In the genomic region with DNA sequence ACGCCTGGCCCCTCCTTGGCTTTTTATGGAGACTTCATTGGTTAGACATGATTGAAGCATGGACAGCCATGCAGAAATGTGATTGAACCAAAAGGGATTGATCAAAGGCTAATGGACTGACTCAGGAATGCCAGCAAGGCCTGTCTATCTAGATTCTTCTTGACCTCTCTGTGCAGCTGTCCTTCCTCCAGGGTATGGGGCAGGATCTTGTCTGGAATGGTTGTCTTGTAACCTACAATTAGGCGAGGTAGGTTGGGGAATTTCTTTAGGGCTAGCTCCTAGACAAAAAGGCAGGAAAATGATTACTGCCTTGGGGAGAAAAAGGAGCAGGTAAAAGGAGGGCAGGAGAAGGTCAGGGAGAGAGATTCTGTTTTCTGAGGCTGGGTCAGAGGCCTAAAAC, we compare ENCODE assay signal across 5 cellular contexts.
"Had no signal": no experiment of that assay in that cellular context is flagged by ENCODE, and none has a peak within 500 bp of the region (broad histone marks: within the 10 kb centered on the region; RNA-seq: fewer than 3 reads in every experiment).

No MANE protein-coding gene starts in this region.

- H3K27ac Mint-ChIP-seq: GM23338, H9, IgD-negative memory B cell had no signal

- H3K4me3 ChIP-seq: GM23338 had no signal

- H3K36me3 Mint-ChIP-seq: IgD-negative memory B cell had no signal

- H2AFZ ChIP-seq: GM23338 had no signal

- H3K27me3 Mint-ChIP-seq: IgD-negative memory B cell had no signal

- H3K9me3 Mint-ChIP-seq: GM23338, H9, IgD-negative memory B cell had no signal

- DNase-seq: H9, HCEC 1CT had no signal

- H3K27ac ChIP-seq: HL-60 had no signal

- H3K4me3 Mint-ChIP-seq: GM23338, H9, IgD-negative memory B cell had no signal

- H3K4me2 ChIP-seq: GM23338 had no signal

- H3K4me1 Mint-ChIP-seq: IgD-negative memory B cell had no signal
